In genomic region chr2:122866095-122866494, GRCh38 we compare ENCODE assay signal across 28 cellular contexts.
"Had no signal": no experiment of that assay in that cellular context is flagged by ENCODE, and none has a peak within 500 bp of the region (broad histone marks: within the 10 kb centered on the region; RNA-seq: fewer than 3 reads in every experiment).

No MANE protein-coding gene starts in this region.

- DNase-seq: activated CD4-positive, alpha-beta memory T cell treated with anti-CD3 and anti-CD28 coated beads, Interleukin-2, amount 10 ng/mL, durations not matched to agents 7 days and 5 days; activated CD4-positive, alpha-beta T cell treated with anti-CD3 and anti-CD28 coated beads for 36 hours; activated CD4-positive, alpha-beta T cell treated with anti-CD3 and anti-CD28 coated beads, Interleukin-2, amount 50 U/mL, for 1 hour; activated CD8-positive, alpha-beta memory T cell treated with anti-CD3 and anti-CD28 coated beads, Interleukin-2, amount 50 U/mL, for 4 hours; activated gamma-delta T cell treated with Interleukin-2 at 50 U/mL for 16 hours; activated naive CD4-positive, alpha-beta T cell treated with anti-CD3 and anti-CD28 coated beads, Interleukin-2, amount 10 ng/mL, durations not matched to agents 7 days and 5 days; activated naive CD8-positive, alpha-beta T cell treated with anti-CD3 and anti-CD28 coated beads, Interleukin-2, amount 10 ng/mL, durations not matched to agents 7 days and 5 days; activated T-cell treated with anti-CD3 and anti-CD28 coated beads, Interleukin-2, amount 50 U/mL, for 72 hours; adrenal gland; anterior cingulate cortex; cerebellar nuclear complex; NCI-H1048; NCI-H1417; NCI-H1694; NCI-H2029; NCI-H345; NCI-H510A; NCI-H526 treated with DMSO at 0.1 percent for 48 hours; NCI-H82; NK-92 treated with Interleukin-12 subunit alpha and Interleukin-12 subunit beta, amount 100 ng/mL, for 24 hours; OCI-M1; RPMI8226; T-helper 1 cell; WERI-Rb-1 had no signal

- ATAC-seq: activated CD4-positive, alpha-beta T cell treated with anti-CD3 and anti-CD28 coated beads for 36 hours; activated T-cell treated with anti-CD3 and anti-CD28 coated beads, Interleukin-2, amount 50 U/mL, for 72 hours; Panc1; Right ventricle myocardium inferior had no signal

- H3K4me1 ChIP-seq: adrenal gland had no signal

- H3K27me3 ChIP-seq: adrenal gland had no signal

- H3K4me3 Mint-ChIP-seq: activated CD4-positive, alpha-beta memory T cell treated with anti-CD3 and anti-CD28 coated beads, Interleukin-2, amount 10 ng/mL, durations not matched to agents 7 days and 5 days; activated CD4-positive, alpha-beta T cell treated with anti-CD3 and anti-CD28 coated beads for 36 hours; activated naive CD4-positive, alpha-beta T cell treated with anti-CD3 and anti-CD28 coated beads, Interleukin-2, amount 10 ng/mL, durations not matched to agents 7 days and 5 days; activated naive CD8-positive, alpha-beta T cell treated with anti-CD3 and anti-CD28 coated beads, Interleukin-2, amount 10 ng/mL, durations not matched to agents 7 days and 5 days; activated T-cell treated with anti-CD3 and anti-CD28 coated beads, Interleukin-2, amount 50 U/mL, for 72 hours had no signal

- H3K36me3 ChIP-seq: adrenal gland, WERI-Rb-1 had no signal

- H3K36me3 Mint-ChIP-seq: activated naive CD4-positive, alpha-beta T cell treated with anti-CD3 and anti-CD28 coated beads, Interleukin-2, amount 10 ng/mL, durations not matched to agents 7 days and 5 days; activated naive CD8-positive, alpha-beta T cell treated with anti-CD3 and anti-CD28 coated beads, Interleukin-2, amount 10 ng/mL, durations not matched to agents 7 days and 5 days had no signal

- H3K27ac Mint-ChIP-seq: activated CD4-positive, alpha-beta memory T cell treated with anti-CD3 and anti-CD28 coated beads, Interleukin-2, amount 10 ng/mL, durations not matched to agents 7 days and 5 days; activated CD4-positive, alpha-beta T cell treated with anti-CD3 and anti-CD28 coated beads for 36 hours; activated naive CD4-positive, alpha-beta T cell treated with anti-CD3 and anti-CD28 coated beads, Interleukin-2, amount 10 ng/mL, durations not matched to agents 7 days and 5 days; activated naive CD8-positive, alpha-beta T cell treated with anti-CD3 and anti-CD28 coated beads, Interleukin-2, amount 10 ng/mL, durations not matched to agents 7 days and 5 days; activated T-cell treated with anti-CD3 and anti-CD28 coated beads, Interleukin-2, amount 50 U/mL, for 72 hours; activated T-helper 2 cell treated with anti-CD3 and anti-CD28 coated beads, Interferon-gamma antibody, Interleukin-2, Interleukin-4, amounts not matched to agents 10 μg/mL and 5 μg/mL and 100 μg/mL, durations not matched to agents 14 hours and 24 hours and 36 hours had no signal

- H3K9me3 ChIP-seq: adrenal gland had no signal

- H3K27ac ChIP-seq: adrenal gland, SK-N-MC, WERI-Rb-1 had no signal

- H3K4me1 Mint-ChIP-seq: activated CD4-positive, alpha-beta memory T cell treated with anti-CD3 and anti-CD28 coated beads, Interleukin-2, amount 10 ng/mL, durations not matched to agents 7 days and 5 days; activated CD4-positive, alpha-beta T cell treated with anti-CD3 and anti-CD28 coated beads for 36 hours; activated naive CD4-positive, alpha-beta T cell treated with anti-CD3 and anti-CD28 coated beads, Interleukin-2, amount 10 ng/mL, durations not matched to agents 7 days and 5 days; activated naive CD8-positive, alpha-beta T cell treated with anti-CD3 and anti-CD28 coated beads, Interleukin-2, amount 10 ng/mL, durations not matched to agents 7 days and 5 days had no signal

- H3K4me3 ChIP-seq: adrenal gland, SK-N-MC had no signal

- H3K27me3 Mint-ChIP-seq: activated CD4-positive, alpha-beta memory T cell treated with anti-CD3 and anti-CD28 coated beads, Interleukin-2, amount 10 ng/mL, durations not matched to agents 7 days and 5 days; activated CD4-positive, alpha-beta T cell treated with anti-CD3 and anti-CD28 coated beads for 36 hours; activated naive CD4-positive, alpha-beta T cell treated with anti-CD3 and anti-CD28 coated beads, Interleukin-2, amount 10 ng/mL, durations not matched to agents 7 days and 5 days; activated naive CD8-positive, alpha-beta T cell treated with anti-CD3 and anti-CD28 coated beads, Interleukin-2, amount 10 ng/mL, durations not matched to agents 7 days and 5 days had no signal
